In genomic region chr7:64947252-64948000, GRCh38 we compare ENCODE assay signal across 8 cellular contexts. TPM values are rescaled to one million over a fixed set of nuclear protein-coding genes. Genes with fewer than 3 reads are reported as not detected.
DNase-seq lines count a peak whose midpoint lies in the region; ATAC-seq lines count a peak whose summit lies in the region.

No MANE protein-coding gene starts in this region.

- in situ Hi-C loops in GM23248 (cut with MboI): no loop called here
- in situ Hi-C loops in HAP-1 (cut with MboI; ENCODE audit: low sequenced_read_pairs): no loop called here

- H3K27me3 ChIP-seq in GM23248 (replicated peaks; ENCODE audit: insufficient read depth) (peaks cover 25% of the 10 kb centered on the region), adipocyte (replicated peaks; ENCODE audit: control insufficient read depth, insufficient read depth, low read length) (peaks cover 15% of the 10 kb centered on the region), iPS DF 6.9 (ENCODE audit: control insufficient read depth, insufficient read depth, low read length) (no peaks in the 10 kb centered on the region; the same call in 1 of the 2 replicates), HAP-1 (ENCODE audit: low read depth) (no peaks in the 10 kb centered on the region)

- no peaks in the 10 kb centered on the region for H4K20me1 ChIP-seq in GM23248 (ENCODE audit: insufficient read depth)

- H3K36me3 ChIP-seq in GM23248 (ENCODE audit: low read depth): no peaks in the 10 kb centered on the region
- H3K36me3 ChIP-seq in adipocyte (ENCODE audit: control insufficient read depth, insufficient read depth, low read length, severe bottlenecking): no peaks in the 10 kb centered on the region
- H3K36me3 ChIP-seq in iPS DF 6.9 (ENCODE audit: control insufficient read depth, insufficient read depth, low read length): no peaks in the 10 kb centered on the region
- no peaks in the 10 kb centered on the region for H3K36me3 ChIP-seq in HAP-1 (replicated peaks)

- no peaks in the 10 kb centered on the region for H3K36me3 Mint-ChIP-seq in T-helper 2 cell treated with Interferon-gamma antibody and Interleukin-4, amounts not matched to agents 5 μg/mL and 100 μg/mL, for 36 hours (ENCODE audit: low read depth)

- H3K79me2 ChIP-seq in GM23248 (ENCODE audit: insufficient read depth): no peaks in the 10 kb centered on the region

- no peaks in the 10 kb centered on the region for H3K9me3 Mint-ChIP-seq in T-helper 2 cell treated with Interferon-gamma antibody and Interleukin-4, amounts not matched to agents 5 μg/mL and 100 μg/mL, for 36 hours

- peak; percentile 13 for DNase-seq in GM23248
- peak; percentile 7 for DNase-seq in adipocyte (ENCODE audit: low read depth)
- no peak for DNase-seq in iPS DF 6.9 (ENCODE audit: low read depth, low spot score)
- DNase-seq in retina: peak; percentile 74
- no peak for DNase-seq in HAP-1 (ENCODE audit: low spot score in 2 of 2)
- DNase-seq in NCI-H1930 (lab: John Stamatoyannopoulos, UW): no peak
- no peak for DNase-seq in T-helper 2 cell treated with Interferon-gamma antibody and Interleukin-4, amounts not matched to agents 5 μg/mL and 100 μg/mL, for 36 hours (ENCODE audit: low spot score)

- no peaks in the 10 kb centered on the region for H3K4me1 Mint-ChIP-seq in T-helper 2 cell treated with Interferon-gamma antibody and Interleukin-4, amounts not matched to agents 5 μg/mL and 100 μg/mL, for 36 hours (ENCODE audit: low read depth)

- H3K9ac ChIP-seq in GM23248 (no peak overlapping the region), adipocyte (ENCODE audit: low read length) (no peak overlapping the region)

- H3K27me3 Mint-ChIP-seq in T-helper 2 cell treated with Interferon-gamma antibody and Interleukin-4, amounts not matched to agents 5 μg/mL and 100 μg/mL, for 36 hours (ENCODE audit: low read depth): peaks cover 32% of the 10 kb centered on the region

- WGBS in GM23248 (ENCODE audit: low coverage in 1 of 2, low lambda C conversion rate in 2 of 2, missing lambda C conversion rate in 2 of 2), 2 experiments: 4 to 6% methylated on average over 47 to 52 of the region's 59 CpGs
- no CpG with 5 or more reads among the region's 59 CpGs for WGBS in iPS DF 6.9 (ENCODE audit: insufficient coverage, insufficient read length)

- no peak overlapping the region for H3K4me3 Mint-ChIP-seq in T-helper 2 cell treated with Interferon-gamma antibody and Interleukin-4, amounts not matched to agents 5 μg/mL and 100 μg/mL, for 36 hours

- H3K27ac ChIP-seq in GM23248 (no peak overlapping the region), iPS DF 6.9 (ENCODE audit: low read length) (no peak overlapping the region)

- peak overlapping the region; percentile 30 for H3K4me2 ChIP-seq in GM23248 (ENCODE audit: unreplicated experiment)

- no peaks in the 10 kb centered on the region for H3F3A ChIP-seq in GM23248 (ENCODE audit: insufficient read depth)

- no peak for ATAC-seq in GM19397 (IDR thresholded peaks at IDR 0.05; ENCODE audit: unreplicated experiment)

- H3K9me3 ChIP-seq in GM23248 (ENCODE audit: low read depth): no peaks in the 10 kb centered on the region
- no peaks in the 10 kb centered on the region for H3K9me3 ChIP-seq in adipocyte (ENCODE audit: control insufficient read depth, low read length)
- H3K9me3 ChIP-seq in iPS DF 6.9 (ENCODE audit: control insufficient read depth, insufficient read depth, low read length): no peaks in the 10 kb centered on the region
- no peaks in the 10 kb centered on the region for H3K9me3 ChIP-seq in HAP-1

- no peaks in the 10 kb centered on the region for H3K4me1 ChIP-seq in GM23248 (ENCODE audit: insufficient read depth)
- peaks cover 4% of the 10 kb centered on the region for H3K4me1 ChIP-seq in adipocyte (ENCODE audit: control insufficient read depth, insufficient read depth, low read length)
- H3K4me1 ChIP-seq in iPS DF 6.9 (ENCODE audit: control insufficient read depth, insufficient read depth, low read length): no peaks in the 10 kb centered on the region
- H3K4me1 ChIP-seq in HAP-1: no peaks in the 10 kb centered on the region

- H3K9me2 ChIP-seq in GM23248 (ENCODE audit: insufficient read depth): no peaks in the 10 kb centered on the region

- H3K4me3 ChIP-seq in GM23248: peak overlapping the region; percentile 37; the same call in 1 of the 2 replicates
- H3K4me3 ChIP-seq in adipocyte (ENCODE audit: low read length): peak overlapping the region; percentile 52
- H3K4me3 ChIP-seq in iPS DF 6.9 (ENCODE audit: low read length): peak overlapping the region; percentile 51; the same call in 1 of the 2 replicates
- no peak overlapping the region for H3K4me3 ChIP-seq in HAP-1

- no peak overlapping the region for H3K27ac Mint-ChIP-seq in T-helper 2 cell treated with Interferon-gamma antibody and Interleukin-4, amounts not matched to agents 5 μg/mL and 100 μg/mL, for 36 hours

- H2AFZ ChIP-seq in GM23248: peak overlapping the region; percentile 41; the same call in 1 of the 2 replicates

RNA-seq across cellular contexts. Expression of gene ZNF117, which starts 43.4 kb away (rescaled TPM):
- total RNA-seq in GM23248 (2014; rRNA removed; shearing (Covaris generic)): 2.8 and 4.3 TPM in 2 replicates
- 0.81 and 1.2 TPM in 2 replicates for polyA plus RNA-seq in GM23248 (2016; fragmentation: Nextera tagmentation; extraction: Ambion mirVana)

RNA-seq across cellular contexts. Expression of gene ZNF273, which starts 44.4 kb away (rescaled TPM):
- total RNA-seq in GM23248 (2014; rRNA removed; shearing (Covaris generic)): 4.8 and 8.3 TPM in 2 replicates
- 2.1 and 4.1 TPM in 2 replicates for polyA plus RNA-seq in GM23248 (2016; fragmentation: Nextera tagmentation; extraction: Ambion mirVana)

RNA-seq across cellular contexts. Expression of gene ERV3-1, which starts 59.1 kb away (rescaled TPM):
- 4.8 and 6.4 TPM in 2 replicates for total RNA-seq in GM23248 (2014; rRNA removed; shearing (Covaris generic))
- 5.9 and 8.1 TPM in 2 replicates for polyA plus RNA-seq in GM23248 (2016; fragmentation: Nextera tagmentation; extraction: Ambion mirVana)

Comparison
In these comparisons a context has a peak if more than half of its experiments do, and no peak if none do; other contexts are left out.
1. DNase-seq: peak in GM23248 (single experiment), adipocyte (single experiment) and retina (single experiment); none in iPS DF 6.9 (single experiment), HAP-1 (0 of 2), NCI-H1930 (0 of 2) and T-helper 2 cell treated with Interferon-gamma antibody and Interleukin-4, amounts not matched to agents 5 μg/mL and 100 μg/mL, for 36 hours (single experiment).